ENCODE assay signal across 8 cellular contexts in genomic region chr17:30477083-30477757, GRCh38. TPM values are rescaled to one million over a fixed set of nuclear protein-coding genes. Genes with fewer than 3 reads are reported as not detected.
DNase-seq lines count a peak whose midpoint lies in the region; ATAC-seq lines count a peak whose summit lies in the region.

Gene GOSR1, plus strand, starts transcription at chr17:30477408. Its CDS starts 26 bp downstream, at chr17:30477434.

- no peaks in the 10 kb centered on the region for H3K9me3 Mint-ChIP-seq in effector memory CD8-positive, alpha-beta T cell

- peak; percentile 53 for ATAC-seq in GM19468 (IDR thresholded peaks at IDR 0.05; ENCODE audit: extremely low read depth, unreplicated experiment)
- ATAC-seq in effector memory CD8-positive, alpha-beta T cell (replicated peaks): peak; percentile 97

- peak; percentile 94 for DNase-seq in COR-L47 (lab: John Stamatoyannopoulos, UW)
- peak; percentile 97 for DNase-seq in HT-29 (ENCODE audit: low spot score)
- peak; percentile 94 for DNase-seq in NOMO-1 treated with DMSO at 0.1 percent for 48 hours (lab: John Stamatoyannopoulos, UW; ENCODE audit: unreplicated experiment)
- peak; percentile 82 to 86 for DNase-seq in activated CD8-positive, alpha-beta memory T cell treated with anti-CD3 and anti-CD28 coated beads for 4 hours (ENCODE audit: low read depth in 2 of 2)
- DNase-seq in effector memory CD8-positive, alpha-beta T cell: peak; percentile 86 to 88 (median 88)
- peak; percentile 98 for DNase-seq in medulla oblongata (ENCODE audit: extremely low spot score)
- peak; percentile 91 for DNase-seq in stimulated activated CD8-positive, alpha-beta memory T cell treated with anti-CD3 and anti-CD28 coated beads, Interleukin-12 subunit alpha, Interleukin-12 subunit beta, amount 100 ng/mL, for 1 hour (ENCODE audit: low read depth)

- peak within 1 kb of the TSS; percentile 99 to 100 for H3K27ac Mint-ChIP-seq in effector memory CD8-positive, alpha-beta T cell

- no peaks in the 10 kb centered on the region for H3K27me3 Mint-ChIP-seq in effector memory CD8-positive, alpha-beta T cell

- peaks cover 19 to 28% of the 10 kb centered on the region in 2 donors for H3K4me1 Mint-ChIP-seq in effector memory CD8-positive, alpha-beta T cell (ENCODE audit: low read depth in 2 of 2)

- peak within 1 kb of the TSS; percentile 96 to 98 for H3K4me3 Mint-ChIP-seq in effector memory CD8-positive, alpha-beta T cell

- H3K36me3 Mint-ChIP-seq in effector memory CD8-positive, alpha-beta T cell (ENCODE audit: insufficient read depth): peaks cover 44% of the 10 kb centered on the region

RNA-seq across cellular contexts. Expression of gene GOSR1, which starts in this region (rescaled TPM):
- 14.8 and 16.5 TPM in 2 replicates for total RNA-seq in HT-29 (2014; rRNA removed; shearing (Covaris generic))

Comparison
In these comparisons a context has a peak if more than half of its experiments do, and no peak if none do; other contexts are left out.
1. Peak in every context shown above with its lines: DNase-seq and ATAC-seq.